1 cellular context compared by ENCODE assay signal in genomic region chr5:144076521-144077083, GRCh38.
TF ChIP-seq lines count a peak whose summit lies in the region.

No MANE protein-coding gene starts in this region.

TF ChIP-seq in GM23338, 12 proteins besides CTCF, POLR2A, EP300 and RAD21 (continued from another document):
- peak; percentile 55 for TF ChIP-seq ZNF462 (CRISPR knock-in tag; IDR thresholded peaks at IDR 0.05)
- no peak for TF ChIP-seq EZH2phosphoT487 (IDR thresholded peaks at IDR 0.05; ENCODE audit: unreplicated experiment)
